In the genomic region with DNA sequence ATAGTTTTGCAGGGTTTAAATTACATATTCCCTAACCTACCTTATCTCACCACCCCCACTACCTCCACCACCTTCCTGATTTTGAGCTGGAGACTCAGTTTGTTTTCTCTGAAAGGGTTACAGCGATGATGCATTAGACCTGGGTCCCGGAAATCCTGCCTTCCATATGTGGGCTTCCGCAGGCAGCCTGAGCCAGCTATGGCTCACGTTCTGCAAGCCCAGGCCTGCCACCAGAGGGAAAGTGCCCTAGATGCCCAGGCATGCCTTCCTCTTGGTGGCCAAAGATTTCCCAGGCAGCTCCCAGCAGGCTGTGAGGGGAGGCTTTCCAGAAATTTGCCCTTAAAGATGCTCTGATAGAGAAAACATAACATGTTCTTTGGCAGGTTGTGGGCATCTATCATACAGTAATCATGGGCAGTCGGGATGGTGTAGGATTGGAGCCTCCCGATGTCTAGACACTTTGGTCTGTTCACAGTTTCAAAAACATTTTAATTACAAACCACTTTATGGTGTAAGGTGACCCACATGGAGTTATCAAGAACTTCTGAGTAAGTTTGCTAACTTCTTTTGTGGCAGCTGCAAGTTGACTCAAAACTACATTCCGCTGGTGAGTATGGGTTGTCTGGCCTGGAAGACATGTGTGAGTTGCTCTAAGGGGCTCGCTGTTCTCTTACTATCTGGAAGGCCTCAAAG, we compare ENCODE assay signal across 12 cellular contexts.
DNase-seq lines count a peak whose midpoint lies in the region; ATAC-seq and TF ChIP-seq lines count a peak whose summit lies in the region.
"Had no signal": no experiment of that assay in that cellular context is flagged by ENCODE, and none has a peak within 500 bp of the region (broad histone marks: within the 10 kb centered on the region; RNA-seq: fewer than 3 reads in every experiment).

No MANE protein-coding gene starts in this region.

- no peak for TF ChIP-seq EP300 in ovary (IDR thresholded peaks at IDR 0.05)

- TF ChIP-seq CTCF in hepatocyte (IDR thresholded peaks at IDR 0.05; ENCODE audit: poor library complexity) (no peak), ovary (IDR thresholded peaks at IDR 0.05) (no peak), BE2C (IDR thresholded peaks at IDR 0.05; ENCODE audit: low read depth, low read length) (no peak)

- no peaks in the 10 kb centered on the region for H3K36me3 ChIP-seq in CD4-positive, CD25-positive, alpha-beta regulatory T cell (ENCODE audit: control insufficient read depth, insufficient read depth, low read length)
- H3K36me3 ChIP-seq in hepatocyte (replicated peaks; ENCODE audit: insufficient read depth, low read depth): no peaks in the 10 kb centered on the region
- H3K36me3 ChIP-seq in ovary: no peaks in the 10 kb centered on the region
- no peaks in the 10 kb centered on the region for H3K36me3 ChIP-seq in BE2C

- peak overlapping the region; percentile 71 for H3K27ac ChIP-seq in CD4-positive, CD25-positive, alpha-beta regulatory T cell (ENCODE audit: insufficient read depth, low read length, poor library complexity, severe bottlenecking)
- H3K27ac ChIP-seq in hepatocyte: no peak overlapping the region
- H3K27ac ChIP-seq in ovary: no peak overlapping the region
- H3K27ac ChIP-seq: C4-2B had no signal

- TF ChIP-seq POLR2A in ovary (IDR thresholded peaks at IDR 0.05): no peak

- H3K27me3 Mint-ChIP-seq in CD4-positive, CD25-positive, alpha-beta regulatory T cell: no peaks in the 10 kb centered on the region
- H3K27me3 Mint-ChIP-seq in effector memory CD8-positive, alpha-beta T cell: no peaks in the 10 kb centered on the region
- H3K27me3 Mint-ChIP-seq: progenitor cell of endocrine pancreas had no signal

- H3K4me3 ChIP-seq in CD4-positive, CD25-positive, alpha-beta regulatory T cell (ENCODE audit: low read depth, low read length): peak overlapping the region; percentile 61
- H3K4me3 ChIP-seq in hepatocyte (no peak overlapping the region), ovary (no peak overlapping the region), BE2C (ENCODE audit: low read depth, low read length) (no peak overlapping the region)

- H3K9me3 ChIP-seq in CD4-positive, CD25-positive, alpha-beta regulatory T cell (ENCODE audit: control insufficient read depth in 2 of 2, low read length in 2 of 2): no peaks in the 10 kb centered on the region
- H3K9me3 ChIP-seq in hepatocyte (ENCODE audit: low read depth) (no peaks in the 10 kb centered on the region), ovary (no peaks in the 10 kb centered on the region), BE2C (no peaks in the 10 kb centered on the region)

- H3K4me2 ChIP-seq in hepatocyte: no peak overlapping the region

- H3K79me2 ChIP-seq in hepatocyte: no peaks in the 10 kb centered on the region

- WGBS in hepatocyte (ENCODE audit: low lambda C conversion rate, missing lambda C conversion rate): 86% methylated on average over 8 of the region's 8 CpGs
- WGBS in ovary, 3 donors: 89 to 93% (median 92%) methylated on average over 8 of the region's 8 CpGs

- H3K4me3 Mint-ChIP-seq in CD4-positive, CD25-positive, alpha-beta regulatory T cell: peak overlapping the region; percentile 43 to 70 (median 64)
- peak overlapping the region; percentile 36 to 53 for H3K4me3 Mint-ChIP-seq in effector memory CD8-positive, alpha-beta T cell

- no peaks in the 10 kb centered on the region for H3K9me2 ChIP-seq in hepatocyte (replicated peaks; ENCODE audit: insufficient read depth)

- no peaks in the 10 kb centered on the region for H3K9me3 Mint-ChIP-seq in CD4-positive, CD25-positive, alpha-beta regulatory T cell
- no peaks in the 10 kb centered on the region for H3K9me3 Mint-ChIP-seq in effector memory CD8-positive, alpha-beta T cell

- peak; percentile 75 for ATAC-seq in CD4-positive, CD25-positive, alpha-beta regulatory T cell (ENCODE audit: low read depth in 2 of 2)
- peak; percentile 95 for ATAC-seq in effector memory CD8-positive, alpha-beta T cell (replicated peaks)
- ATAC-seq in GM18867 (IDR thresholded peaks at IDR 0.05; ENCODE audit: unreplicated experiment): no peak

- peaks cover 19 to 58% (median 31%) of the 10 kb centered on the region in 4 donors for H3K4me1 Mint-ChIP-seq in CD4-positive, CD25-positive, alpha-beta regulatory T cell
- H3K4me1 Mint-ChIP-seq in effector memory CD8-positive, alpha-beta T cell (ENCODE audit: low read depth in 2 of 2): peaks cover 22 to 25% of the 10 kb centered on the region in 2 donors

- H3K36me3 Mint-ChIP-seq in CD4-positive, CD25-positive, alpha-beta regulatory T cell: no peaks in the 10 kb centered on the region
- no peaks in the 10 kb centered on the region for H3K36me3 Mint-ChIP-seq in effector memory CD8-positive, alpha-beta T cell (ENCODE audit: insufficient read depth)

- DNase-seq in CD4-positive, CD25-positive, alpha-beta regulatory T cell: peak; percentile 48 to 61 (median 53)
- DNase-seq in HPDE6-E6E7 (ENCODE audit: extremely low spot score): peak; percentile 92
- DNase-seq in activated CD4-positive, alpha-beta T cell treated with anti-CD3 and anti-CD28 coated beads for 4 hours: peak; percentile 38 to 39
- DNase-seq in effector memory CD8-positive, alpha-beta T cell: peak in 2 of 3 experiments; percentile 38 to 52
- no peak for DNase-seq in hepatocyte (ENCODE audit: low spot score)
- DNase-seq in ovary: no peak
- DNase-seq in BE2C: no peak
- DNase-seq: cortex of kidney, NCI-H1930 had no signal

- peaks cover 36% of the 10 kb centered on the region for H3K4me1 ChIP-seq in CD4-positive, CD25-positive, alpha-beta regulatory T cell (ENCODE audit: control insufficient read depth, insufficient read depth, low read length, poor library complexity, severe bottlenecking)
- H3K4me1 ChIP-seq in hepatocyte (ENCODE audit: insufficient read depth) (peaks cover 7% of the 10 kb centered on the region), ovary (ENCODE audit: insufficient read depth) (peaks cover 6% of the 10 kb centered on the region), BE2C (no peaks in the 10 kb centered on the region)

- intact Hi-C loops in ovary (cut with DNase I): no loop called here

- no peaks in the 10 kb centered on the region for H4K20me1 ChIP-seq in hepatocyte (ENCODE audit: insufficient read depth, poor library complexity, severe bottlenecking)

- no peak overlapping the region for H2AFZ ChIP-seq in hepatocyte

- H3K27ac Mint-ChIP-seq in CD4-positive, CD25-positive, alpha-beta regulatory T cell: peak overlapping the region; percentile 84 to 96 (median 91)
- H3K27ac Mint-ChIP-seq in effector memory CD8-positive, alpha-beta T cell: peak overlapping the region; percentile 21 to 49
- H3K27ac Mint-ChIP-seq: progenitor cell of endocrine pancreas had no signal

- H3K27me3 ChIP-seq in CD4-positive, CD25-positive, alpha-beta regulatory T cell (ENCODE audit: control insufficient read depth, insufficient read depth, low read length): no peaks in the 10 kb centered on the region
- H3K27me3 ChIP-seq in hepatocyte: no peaks in the 10 kb centered on the region
- H3K27me3 ChIP-seq in ovary: no peaks in the 10 kb centered on the region
- H3K27me3 ChIP-seq in BE2C: no peaks in the 10 kb centered on the region

Comparison
In these comparisons a context has a peak if more than half of its experiments do, and no peak if none do; other contexts are left out.
1. DNase-seq: peak in CD4-positive, CD25-positive, alpha-beta regulatory T cell (3 of 3), HPDE6-E6E7 (single experiment), activated CD4-positive, alpha-beta T cell treated with anti-CD3 and anti-CD28 coated beads for 4 hours (2 of 2) and effector memory CD8-positive, alpha-beta T cell (2 of 3); none in hepatocyte (single experiment), ovary (0 of 5) and BE2C (single experiment).